Comparison of ENCODE assay signal across 9 cellular contexts in genomic region chr1:117656202-117656641, GRCh38. TPM values are rescaled to one million over a fixed set of nuclear protein-coding genes. Genes with fewer than 3 reads are reported as not detected.
A peak's percentile ranks its signal among the peaks of the same experiment; 100 is the strongest.
DNase-seq lines count a peak whose midpoint lies in the region; ATAC-seq and TF ChIP-seq lines count a peak whose summit lies in the region.
"Had no signal": no experiment of that assay in that cellular context is flagged by ENCODE, and none has a peak within 500 bp of the region (broad histone marks: within the 10 kb centered on the region; RNA-seq: fewer than 3 reads in every experiment).

No MANE protein-coding gene starts in this region.

- no peaks in the 10 kb centered on the region for H3K79me2 ChIP-seq in OCI-LY7 (ENCODE audit: insufficient read depth, low read depth, low read length)

- H4K20me1 ChIP-seq in OCI-LY7 (ENCODE audit: insufficient read depth, low read length) = no peaks in the 10 kb centered on the region

- peaks cover 91% of the 10 kb centered on the region for H3K4me1 Mint-ChIP-seq in activated naive CD4-positive, alpha-beta T cell treated with anti-CD3 and anti-CD28 coated beads, Interleukin-2, amount 50 U/mL, for 24 hours

- TF ChIP-seq CTCF in right atrium auricular region (IDR thresholded peaks at IDR 0.05) = no peak
- no peak for TF ChIP-seq CTCF in OCI-LY7 (conservative IDR thresholded peaks at IDR 0.05; ENCODE audit: low read length)

- H3K27ac Mint-ChIP-seq in activated naive CD4-positive, alpha-beta T cell treated with anti-CD3 and anti-CD28 coated beads, Interleukin-2, amount 50 U/mL, for 24 hours = peak overlapping the region; percentile 71

- H3K4me2 ChIP-seq in OCI-LY7 (ENCODE audit: low read length) = peak overlapping the region; percentile 73

- intact Hi-C loops in Right ventricle myocardium inferior (cut with DNase I) (no loop called here), OCI-LY7 (cut with micrococcal nuclease; ENCODE audit: unreplicated experiment) (loop anchor here (5.0 kb wide), 1 partner anchor 119 kb away; no protein-coding TSS in a partner anchor)

- CTCF ChIA-PET in OCI-LY7 (lab: Charles Lee; ENCODE audit: unreplicated experiment) = interaction anchor here (0.8 to 3.5 kb wide), 9 partner anchors 9 to 121 kb away, joined by 3 to 16 read pairs (median 8); no protein-coding TSS in a partner anchor

- H3K4me1 ChIP-seq in right atrium auricular region (peaks cover 0 to 31% of the 10 kb centered on the region in 2 donors), OCI-LY7 (ENCODE audit: insufficient read depth, low read length, poor library complexity, severe bottlenecking) (peaks cover 99% of the 10 kb centered on the region)

- H3K36me3 ChIP-seq in right atrium auricular region = no peaks in the 10 kb centered on the region
- no peaks in the 10 kb centered on the region; the same call in 1 of the 2 replicates for H3K36me3 ChIP-seq in OCI-LY7 (ENCODE audit: insufficient read depth, low read length)

- no peak overlapping the region for H3K27ac ChIP-seq in right atrium auricular region
- H3K27ac ChIP-seq in OCI-LY7 (ENCODE audit: low read depth, low read length, poor library complexity, severe bottlenecking) = peak overlapping the region; percentile 98
- H3K27ac ChIP-seq: SK-N-MC had no signal

- no peaks in the 10 kb centered on the region for H3K9me3 ChIP-seq in right atrium auricular region
- H3K9me3 ChIP-seq in OCI-LY7 (ENCODE audit: low read length) = no peaks in the 10 kb centered on the region

- H3K27me3 Mint-ChIP-seq in activated naive CD4-positive, alpha-beta T cell treated with anti-CD3 and anti-CD28 coated beads, Interleukin-2, amount 50 U/mL, for 24 hours = peaks cover under 1% of the 10 kb centered on the region

- no peak overlapping the region for H3K4me3 ChIP-seq in right atrium auricular region
- H3K4me3 ChIP-seq in OCI-LY7 (ENCODE audit: low read depth, low read length, poor library complexity, severe bottlenecking) = peak overlapping the region; percentile 1
- H3K4me3 ChIP-seq: SK-N-MC had no signal

- peak overlapping the region; percentile 62 for H3K4me3 Mint-ChIP-seq in activated naive CD4-positive, alpha-beta T cell treated with anti-CD3 and anti-CD28 coated beads, Interleukin-2, amount 50 U/mL, for 24 hours

- peak; percentile 10 for ATAC-seq in Right ventricle myocardium inferior
- no peak for ATAC-seq in GM18861 (IDR thresholded peaks at IDR 0.05; ENCODE audit: unreplicated experiment)

- no peaks in the 10 kb centered on the region for H3K9me3 Mint-ChIP-seq in activated naive CD4-positive, alpha-beta T cell treated with anti-CD3 and anti-CD28 coated beads, Interleukin-2, amount 50 U/mL, for 24 hours

- POLR2A ChIA-PET in OCI-LY7 (lab: Charles Lee) = interaction anchor here (0.5 to 19.4 kb wide), 18 partner anchors 8 to 600 kb away, joined by 3 to 760 read pairs (median 5); no protein-coding TSS in a partner anchor

- BruUV-seq in OCI-LY7 (replicated peaks; lab: Mats Ljungman, UMichigan) = no TSS peak

- H2AFZ ChIP-seq in OCI-LY7 (ENCODE audit: low read length) = peak overlapping the region; percentile 70

- no peaks in the 10 kb centered on the region for H3K36me3 Mint-ChIP-seq in activated naive CD4-positive, alpha-beta T cell treated with anti-CD3 and anti-CD28 coated beads, Interleukin-2, amount 50 U/mL, for 24 hours

- peak; percentile 68 for DNase-seq in Right ventricle myocardium inferior (ENCODE audit: missing footprints)
- DNase-seq in right atrium auricular region (ENCODE audit: low spot score) = no peak
- peak; percentile 80 for DNase-seq in OCI-LY7 (ENCODE audit: low spot score)
- peak in 2 of 3 donors; percentile 25 to 52 for DNase-seq in stimulated activated CD4-positive, alpha-beta T cell treated with anti-CD3 and anti-CD28 coated beads, TNF-alpha, amount 100 ng/mL, for 1 hour (ENCODE audit: low read depth in 3 of 3, low spot score in 1 of 3)
- DNase-seq in DMS153 (lab: John Stamatoyannopoulos, UW) = no peak
- DNase-seq in OCI-M2 (lab: John Stamatoyannopoulos, UW; ENCODE audit: unreplicated experiment) = no peak

- no peaks in the 10 kb centered on the region for H3K9me2 ChIP-seq in OCI-LY7 (ENCODE audit: insufficient read depth, low read length)

- no peaks in the 10 kb centered on the region for H3K27me3 ChIP-seq in right atrium auricular region

RNA-seq across cellular contexts. Expression of gene TENT5C, which starts 50.4 kb away (rescaled TPM):
- total RNA-seq in Right ventricle myocardium inferior = 18.7 TPM
- total RNA-seq in right atrium auricular region = 10 to 100 TPM; 17.0 to 20.1 TPM
- 11.6 and 13.3 TPM in 2 replicates for total RNA-seq in OCI-LY7 (2014; rRNA removed; shearing (Covaris generic))
- 26.5 and 31.1 TPM in 2 replicates for total RNA-seq in OCI-LY7 (2022)

Comparison
In these comparisons a context has a peak if more than half of its experiments do, and no peak if none do; other contexts are left out.
1. DNase-seq: peak in Right ventricle myocardium inferior (single experiment), OCI-LY7 (single experiment) and stimulated activated CD4-positive, alpha-beta T cell treated with anti-CD3 and anti-CD28 coated beads, TNF-alpha, amount 100 ng/mL, for 1 hour (2 of 3); none in right atrium auricular region (single experiment), DMS153 (single experiment) and OCI-M2 (single experiment).